ENCODE assay signal across 10 cellular contexts in the genomic region with DNA sequence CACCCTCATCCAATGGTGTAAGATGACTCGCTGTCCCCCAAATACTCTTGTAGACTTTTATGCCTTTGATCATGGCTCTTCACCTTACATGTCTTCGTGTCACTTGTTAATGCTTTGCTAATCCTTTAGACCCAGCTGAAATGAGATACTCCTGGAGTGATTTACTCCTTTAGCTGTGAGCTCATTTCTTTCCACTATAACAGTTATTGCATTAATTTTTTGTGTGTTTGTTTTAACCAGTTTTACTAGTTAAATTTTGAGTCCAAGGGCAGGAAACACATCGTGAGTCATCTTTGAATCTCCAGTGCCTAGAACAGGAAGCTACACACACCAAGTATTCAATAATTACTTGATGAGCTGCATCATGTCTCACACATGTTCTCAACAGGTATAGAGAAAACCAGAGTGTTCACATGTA. TPM values are rescaled to one million over a fixed set of nuclear protein-coding genes. Genes with fewer than 3 reads are reported as not detected.
DNase-seq lines count a peak whose midpoint lies in the region; ATAC-seq, FAIRE-seq and TF ChIP-seq lines count a peak whose summit lies in the region.
"Had no signal": no experiment of that assay in that cellular context is flagged by ENCODE, and none has a peak within 500 bp of the region (broad histone marks: within the 10 kb centered on the region; RNA-seq: fewer than 3 reads in every experiment).

No MANE protein-coding gene starts in this region.

- H4K20me1 ChIP-seq in Loucy (ENCODE audit: insufficient read depth, low read length, poor library complexity, severe bottlenecking) (peaks cover 3% of the 10 kb centered on the region), astrocyte (ENCODE audit: insufficient read depth, low read length) (peaks cover 17% of the 10 kb centered on the region)

- H3K4me1 Mint-ChIP-seq in astrocyte (ENCODE audit: low read depth, unreplicated experiment) (peaks cover 10% of the 10 kb centered on the region), osteocyte (ENCODE audit: unreplicated experiment) (peaks cover 21% of the 10 kb centered on the region)

- H3K4me2 ChIP-seq in Loucy (ENCODE audit: low read depth, low read length, poor library complexity, severe bottlenecking) (peak overlapping the region; percentile 70), astrocyte (ENCODE audit: low read length) (peak overlapping the region; percentile 59)

- WGBS in heart right ventricle, 2 donors, result 74 to 79% methylated on average over 3 of the region's 3 CpGs

- H3K27me3 ChIP-seq in Loucy (ENCODE audit: insufficient read depth, low read length, poor library complexity, severe bottlenecking) (no peaks in the 10 kb centered on the region), astrocyte (ENCODE audit: insufficient read depth, low read length) (no peaks in the 10 kb centered on the region), heart right ventricle (no peaks in the 10 kb centered on the region)
- H3K27me3 ChIP-seq: MG63 had no signal

- POLR2A ChIA-PET in GM10248 (lab: Yijun Ruan, JAX), result interaction anchor here (0.8 to 1.1 kb wide), 2 partner anchors 9 to 104 kb away, joined by 3 read pairs; a partner anchor contains a TSS

- H3K36me3 Mint-ChIP-seq in astrocyte (ENCODE audit: low read depth, unreplicated experiment) (peaks cover 2% of the 10 kb centered on the region), osteocyte (ENCODE audit: unreplicated experiment) (no peaks in the 10 kb centered on the region)

- DNase-seq in ELR (ENCODE audit: low read depth) (peak; percentile 88), astrocyte (ENCODE audit: low read depth) (peak; percentile 39), osteocyte (ENCODE audit: extremely low spot score, unreplicated experiment) (no peak), GM10248 (ENCODE audit: extremely low spot score) (no peak), Right ventricle myocardium inferior (ENCODE audit: missing footprints) (no peak), NCI-H2196 (lab: John Stamatoyannopoulos, UW; ENCODE audit: unreplicated experiment) (no peak), heart right ventricle (no peak)
- DNase-seq: MG63; stimulated activated CD4-positive, alpha-beta T cell treated with anti-CD3 and anti-CD28 coated beads, Interleukin-12 subunit alpha, Interleukin-12 subunit beta, amount 100 ng/mL, for 4 hours had no signal

- H3K4me3 ChIP-seq in Loucy (ENCODE audit: low read length, poor library complexity, severe bottlenecking), result peak overlapping the region; percentile 46
- H3K4me3 ChIP-seq in astrocyte (ENCODE audit: insufficient read depth, low read depth, low read length), result no peak overlapping the region
- no peak overlapping the region for H3K4me3 ChIP-seq in heart right ventricle
- H3K4me3 ChIP-seq: MG63 had no signal

- H3K27ac Mint-ChIP-seq in astrocyte (ENCODE audit: unreplicated experiment) (no peak overlapping the region), osteocyte (ENCODE audit: unreplicated experiment) (peak overlapping the region; percentile 51)

- H3K79me2 ChIP-seq in Loucy (ENCODE audit: insufficient read depth, low read length), result peaks cover 88% of the 10 kb centered on the region
- H3K79me2 ChIP-seq in astrocyte (ENCODE audit: insufficient read depth, low read length), result peaks cover 9% of the 10 kb centered on the region

- no peak overlapping the region for H3K27ac ChIP-seq in astrocyte (ENCODE audit: low read depth, low read length)
- H3K27ac ChIP-seq in heart right ventricle, result peak overlapping the region in 3 of 10 donors; percentile 33 to 72 (median 35)

- H3K9me3 Mint-ChIP-seq in astrocyte (ENCODE audit: unreplicated experiment) (no peaks in the 10 kb centered on the region), osteocyte (ENCODE audit: unreplicated experiment) (no peaks in the 10 kb centered on the region)

- H3K27me3 Mint-ChIP-seq in astrocyte (ENCODE audit: low read depth, unreplicated experiment), result no peaks in the 10 kb centered on the region
- H3K27me3 Mint-ChIP-seq in osteocyte (ENCODE audit: unreplicated experiment), result no peaks in the 10 kb centered on the region

- H3K4me1 ChIP-seq in Loucy (ENCODE audit: insufficient read depth, low read length, poor library complexity, severe bottlenecking) (peaks cover 71% of the 10 kb centered on the region), astrocyte (ENCODE audit: insufficient read depth, low read length) (peaks cover 10% of the 10 kb centered on the region), heart right ventricle (peaks cover 4 to 46% (median 20%) of the 10 kb centered on the region in 9 donors)

- ATAC-seq in Right ventricle myocardium inferior (no peak), heart right ventricle (no peak)

- intact Hi-C loops in Right ventricle myocardium inferior (cut with DNase I), result no loop called here
- intact Hi-C loops in heart right ventricle (cut with DNase I), result loop anchor here in 1 of 10 donors (10.0 kb wide), 1 partner anchor 1161 kb away; no protein-coding TSS in a partner anchor

- peak; percentile 20 for FAIRE-seq in astrocyte (lab: Jason Lieb, UNC)

- H3K4me3 Mint-ChIP-seq in astrocyte (ENCODE audit: unreplicated experiment) (no peak overlapping the region), osteocyte (ENCODE audit: unreplicated experiment) (no peak overlapping the region)

- H3K9ac ChIP-seq in Loucy (ENCODE audit: low read depth, low read length, poor library complexity, severe bottlenecking) (peak overlapping the region; percentile 81), astrocyte (ENCODE audit: low read length) (no peak overlapping the region)

- no peak overlapping the region; the same call in 1 of the 2 replicates for H2AFZ ChIP-seq in Loucy (ENCODE audit: low read length)
- no peak overlapping the region for H2AFZ ChIP-seq in astrocyte (ENCODE audit: low read depth, low read length)

- H3F3A ChIP-seq in Loucy (ENCODE audit: low read depth), result peaks cover 16% of the 10 kb centered on the region

- CTCF ChIA-PET in GM10248 (lab: Yijun Ruan, JAX), result interaction anchor here (0.7 to 11.4 kb wide), 7 partner anchors 10 to 112 kb away, joined by 3 to 206 read pairs (median 4); a partner anchor contains a TSS

- H3K9me3 ChIP-seq in Loucy (ENCODE audit: insufficient read depth, low read depth, low read length) (no peaks in the 10 kb centered on the region), astrocyte (ENCODE audit: insufficient read depth, low read depth, low read length) (no peaks in the 10 kb centered on the region), heart right ventricle (no peaks in the 10 kb centered on the region)
- H3K9me3 ChIP-seq: MG63 had no signal

- TF ChIP-seq CTCF in Loucy (conservative IDR thresholded peaks at IDR 0.05; ENCODE audit: low read length), result no peak
- no peak for TF ChIP-seq CTCF in astrocyte (IDR thresholded peaks at IDR 0.05; ENCODE audit: insufficient read depth, low read depth, low read length)
- no peak for TF ChIP-seq CTCF in osteocyte (IDR thresholded peaks at IDR 0.05)
- TF ChIP-seq CTCF in GM10248 (IDR thresholded peaks at IDR 0.05; ENCODE audit: control extremely low read depth, extremely low read depth, low read depth, missing control alignments), result no peak
- TF ChIP-seq CTCF in heart right ventricle (IDR thresholded peaks at IDR 0.05), result no peak

- peaks cover 5% of the 10 kb centered on the region; the same call in 1 of the 2 replicates for H3K36me3 ChIP-seq in Loucy (ENCODE audit: insufficient read depth, low read length)
- H3K36me3 ChIP-seq in astrocyte (ENCODE audit: insufficient read depth, low read length), result peaks cover 3% of the 10 kb centered on the region
- no peaks in the 10 kb centered on the region for H3K36me3 ChIP-seq in heart right ventricle
- H3K36me3 ChIP-seq: MG63 had no signal

- no peaks in the 10 kb centered on the region for H3K9me2 ChIP-seq in Loucy (replicated peaks; ENCODE audit: low read depth, low read length)

RNA-seq across cellular contexts. Expression of a gene that starts 6.5 kb away (rescaled TPM):
- total RNA-seq in astrocyte, result 25.5 and 26.8 TPM in 2 replicates
- 43.2 and 47.4 TPM in 2 replicates for total RNA-seq in osteocyte
- 28.2 TPM for total RNA-seq in Right ventricle myocardium inferior
- total RNA-seq in heart right ventricle, result 10 to 100 TPM; 20.5 to 31.0 (median 24.8) TPM
- polyA plus RNA-seq in heart right ventricle, result 10 to 100 TPM; 11.9 to 20.7 TPM

RNA-seq across cellular contexts. Expression of a gene that starts 27.2 kb away (rescaled TPM):
- 94.5 and 116 TPM in 2 replicates for total RNA-seq in astrocyte
- total RNA-seq in osteocyte, result 75.0 and 77.0 TPM in 2 replicates
- 68.4 TPM for total RNA-seq in Right ventricle myocardium inferior
- 10 to 100 TPM; 45.9 to 86.1 (median 73.8) TPM for total RNA-seq in heart right ventricle
- 10 to 100 TPM; 40.0 to 66.9 TPM for polyA plus RNA-seq in heart right ventricle

Comparison
In these comparisons a context has a peak if more than half of its experiments do, and no peak if none do; other contexts are left out.
1. DNase-seq: peak in ELR (single experiment) and astrocyte (single experiment); none in osteocyte (single experiment), GM10248 (single experiment), Right ventricle myocardium inferior (single experiment), NCI-H2196 (single experiment) and heart right ventricle (0 of 2).